Comparison of ENCODE assay signal across 8 cellular contexts in the genomic region with DNA sequence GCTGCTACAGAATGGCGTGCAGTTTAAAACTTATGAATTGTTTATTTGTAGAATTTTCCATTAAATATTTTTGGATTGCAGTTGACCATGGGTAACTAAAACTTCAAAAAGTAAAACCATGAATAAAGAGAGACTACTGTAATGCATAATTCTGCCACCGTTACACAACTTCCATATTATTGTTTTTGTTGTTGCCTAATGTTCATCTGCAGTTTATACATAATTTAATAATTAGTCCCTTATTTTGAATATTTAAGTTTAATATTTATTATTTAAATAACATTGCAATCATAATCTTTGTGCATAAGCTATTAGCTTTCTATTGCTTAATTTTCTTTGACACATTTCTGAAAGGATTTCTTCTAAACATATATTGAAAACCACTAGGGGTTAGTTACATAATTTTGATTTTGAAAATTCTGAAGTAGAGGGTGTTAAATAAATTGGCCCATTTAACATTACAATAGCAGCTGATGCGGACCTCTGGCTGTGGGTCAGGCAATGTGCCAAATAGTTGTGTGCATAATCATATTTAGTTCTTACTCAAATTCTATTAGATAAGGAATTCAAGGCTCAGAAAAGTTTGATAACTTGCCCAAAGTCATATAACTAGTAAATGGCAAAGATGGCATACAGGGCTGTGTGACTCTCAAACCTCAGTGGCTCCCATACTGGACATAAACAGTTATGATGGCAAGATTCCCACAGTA. TPM values are rescaled to one million over a fixed set of nuclear protein-coding genes. Genes with fewer than 3 reads are reported as not detected.
A peak's percentile ranks its signal among the peaks of the same experiment; 100 is the strongest.
DNase-seq lines count a peak whose midpoint lies in the region; ATAC-seq and TF ChIP-seq lines count a peak whose summit lies in the region.

No MANE protein-coding gene starts in this region.

- DNase-seq in H4 (ENCODE audit: low spot score) (peak; percentile 16), SK-N-MC (ENCODE audit: low read depth, low spot score) (peak; percentile 10), foreskin fibroblast (peak; percentile 77 to 93), head of caudate nucleus (no peak), Kasumi-1 (lab: John Stamatoyannopoulos, UW) (no peak)
- no peak for DNase-seq in stimulated activated CD4-positive, alpha-beta T cell treated with anti-CD3 and anti-CD28 coated beads, Interleukin-4, amount 100 ng/mL, for 24 hours

- no peaks in the 10 kb centered on the region for H3K9me3 ChIP-seq in SK-N-MC (ENCODE audit: low read depth, low read length)

- no peaks in the 10 kb centered on the region for H3K36me3 ChIP-seq in SK-N-MC (ENCODE audit: insufficient read depth, low read length)

- no peak for ATAC-seq in HG03565 (IDR thresholded peaks at IDR 0.05; ENCODE audit: unreplicated experiment)

- TF ChIP-seq CTCF in 22Rv1 (IDR thresholded peaks at IDR 0.05), result no peak
- no peak for TF ChIP-seq CTCF in foreskin fibroblast (IDR thresholded peaks at IDR 0.05; ENCODE audit: low read depth, low read length)

- 0 out of 2 replicates have a peak overlapping the region, but pooled peaks have one; percentile 18 for H3K27ac ChIP-seq in 22Rv1
- H3K27ac ChIP-seq in SK-N-MC, result peak overlapping the region; percentile 49; the same call in 1 of the 2 replicates

- no peak overlapping the region for H3K4me3 ChIP-seq in SK-N-MC
- H3K4me3 ChIP-seq in foreskin fibroblast (ENCODE audit: low read depth in 1 of 2, low read length in 2 of 2), result no peak overlapping the region

- H3K9ac ChIP-seq in SK-N-MC (ENCODE audit: insufficient read length), result no peak overlapping the region

- intact Hi-C loops in head of caudate nucleus (cut with DNase I), result no loop called here

RNA-seq across cellular contexts. Expression of a gene that starts 31.1 kb away (rescaled TPM):
- 0.88 and 3.1 TPM in 2 replicates for total RNA-seq in H4 (2014; rRNA removed; shearing (Covaris generic))

Comparison
In these comparisons a context has a peak if more than half of its experiments do, and no peak if none do; other contexts are left out.
1. DNase-seq: peak in H4 (single experiment), SK-N-MC (single experiment) and foreskin fibroblast (2 of 2); none in head of caudate nucleus (0 of 42), Kasumi-1 (0 of 2) and stimulated activated CD4-positive, alpha-beta T cell treated with anti-CD3 and anti-CD28 coated beads, Interleukin-4, amount 100 ng/mL, for 24 hours (single experiment).